In genomic region chr2:11516984-11517648, GRCh38 we compare ENCODE assay signal across 18 cellular contexts. TPM values are rescaled to one million over a fixed set of nuclear protein-coding genes. Genes with fewer than 3 reads are reported as not detected.
DNase-seq lines count a peak whose midpoint lies in the region; ATAC-seq, FAIRE-seq and TF ChIP-seq lines count a peak whose summit lies in the region.
"Had no signal": no experiment of that assay in that cellular context is flagged by ENCODE, and none has a peak within 500 bp of the region (broad histone marks: within the 10 kb centered on the region; RNA-seq: fewer than 3 reads in every experiment).

No MANE protein-coding gene starts in this region.

- H3K79me2 ChIP-seq in GM23338 (replicated peaks; ENCODE audit: insufficient read depth) (peaks cover 60% of the 10 kb centered on the region), K562 (ENCODE audit: control insufficient read depth, insufficient read depth, low read length) (no peaks in the 10 kb centered on the region), osteoblast (ENCODE audit: insufficient read depth, low read length) (no peaks in the 10 kb centered on the region), Karpas-422 (ENCODE audit: low read length) (no peaks in the 10 kb centered on the region)

- no peaks in the 10 kb centered on the region for H3F3A ChIP-seq in GM23338 (replicated peaks; ENCODE audit: low read depth)

- no TSS peak for BruUV-seq in K562 (replicated peaks; lab: Mats Ljungman, UMichigan)

- FAIRE-seq in K562 (lab: Jason Lieb, UNC): no peak
- FAIRE-seq: GM19239, HTR-8/SVneo had no signal

- TF ChIP-seq POLR2A in K562 (conservative IDR thresholded peaks at IDR 0.05): no peak

- H3K4me1 ChIP-seq in GM23338 (ENCODE audit: insufficient read depth) (peaks cover 32% of the 10 kb centered on the region), K562 (replicated peaks in 1 of 2; ENCODE audit: control insufficient read depth in 2 of 2, insufficient read depth in 2 of 2, low read length in 2 of 2) (no peaks in the 10 kb centered on the region), osteoblast (ENCODE audit: insufficient read depth, low read length) (no peaks in the 10 kb centered on the region), Karpas-422 (ENCODE audit: low read length) (no peaks in the 10 kb centered on the region)
- H3K4me1 ChIP-seq: BLaER1 treated with 17β-estradiol and CSF1 and Interleukin-3, amounts not matched to agents 10 nM and 100 nM had no signal

- no peak overlapping the region for H3K9ac ChIP-seq in K562 (ENCODE audit: insufficient read depth in 1 of 2, low read depth in 2 of 2, low read length in 2 of 2)
- H3K9ac ChIP-seq in Karpas-422 (ENCODE audit: low read length): no peak overlapping the region
- H3K9ac ChIP-seq: BLaER1 treated with 17β-estradiol and CSF1 and Interleukin-3, amounts not matched to agents 10 nM and 100 nM; GM23248 had no signal

- peak overlapping the region; percentile 21; the same call in 1 of the 2 replicates for H3K27ac Mint-ChIP-seq in GM23338
- H3K27ac Mint-ChIP-seq in nephron progenitor cell: peak overlapping the region; percentile 57
- H3K27ac Mint-ChIP-seq in osteocyte (ENCODE audit: unreplicated experiment): no peak overlapping the region
- H3K27ac Mint-ChIP-seq: B cell; CD8-positive, alpha-beta T cell had no signal

- H3K27me3 ChIP-seq in GM23338 (ENCODE audit: insufficient read depth) (no peaks in the 10 kb centered on the region), K562 (ENCODE audit: control insufficient read depth in 2 of 2, insufficient read depth in 2 of 2, low read length in 2 of 2) (peaks cover 33 to 62% of the 10 kb centered on the region in 2 experiments), osteoblast (ENCODE audit: insufficient read depth, low read length) (peaks cover 18% of the 10 kb centered on the region), Karpas-422 (ENCODE audit: low read length) (no peaks in the 10 kb centered on the region)

- no peaks in the 10 kb centered on the region for H3K36me3 Mint-ChIP-seq in GM23338 (ENCODE audit: low read depth)
- H3K36me3 Mint-ChIP-seq in nephron progenitor cell (ENCODE audit: low read depth): peaks cover 62% of the 10 kb centered on the region
- H3K36me3 Mint-ChIP-seq in osteocyte (ENCODE audit: unreplicated experiment): no peaks in the 10 kb centered on the region
- H3K36me3 Mint-ChIP-seq: CD8-positive, alpha-beta T cell; IgD-negative memory B cell had no signal

- H3K4me3 Mint-ChIP-seq in GM23338 (no peak overlapping the region), nephron progenitor cell (peak overlapping the region; percentile 16), osteocyte (ENCODE audit: unreplicated experiment) (no peak overlapping the region)
- H3K4me3 Mint-ChIP-seq: B cell; CD8-positive, alpha-beta T cell had no signal

- H3K4me1 Mint-ChIP-seq in GM23338 (peaks cover 58% of the 10 kb centered on the region), nephron progenitor cell (peaks cover 50% of the 10 kb centered on the region), osteocyte (ENCODE audit: unreplicated experiment) (no peaks in the 10 kb centered on the region)
- H3K4me1 Mint-ChIP-seq: B cell, IgD-negative memory B cell had no signal

- ATAC-seq in GM23338 (no peak), K562 (no peak)
- ATAC-seq: CD8-positive, alpha-beta T cell had no signal

- no peaks in the 10 kb centered on the region for H3K9me1 ChIP-seq in K562 (ENCODE audit: control insufficient read depth, insufficient read depth, low read length)

- TF ChIP-seq CTCF in GM23338 (conservative IDR thresholded peaks at IDR 0.05; ENCODE audit: low read depth in 2 of 2) (no peak), K562 (IDR thresholded peaks at IDR 0.05 in 2 of 3, conservative IDR thresholded peaks at IDR 0.05 in 1 of 3; ENCODE audit: insufficient read depth in 2 of 3, low read depth in 1 of 3, low read length in 3 of 3) (no peak), nephron progenitor cell (IDR thresholded peaks at IDR 0.05) (no peak), osteocyte (IDR thresholded peaks at IDR 0.05) (no peak), osteoblast (IDR thresholded peaks at IDR 0.05; ENCODE audit: extremely low read depth, low read depth, low read length) (no peak)

- H2AFZ ChIP-seq in GM23338: no peak overlapping the region
- no peak overlapping the region for H2AFZ ChIP-seq in K562 (ENCODE audit: low read depth, low read length)
- no peak overlapping the region for H2AFZ ChIP-seq in osteoblast (ENCODE audit: low read length)
- H2AFZ ChIP-seq in Karpas-422 (ENCODE audit: low read length): no peak overlapping the region
- H2AFZ ChIP-seq: GM23248 had no signal

- H3K27ac ChIP-seq in GM23338 (ENCODE audit: low read depth): no peak overlapping the region
- no peak overlapping the region for H3K27ac ChIP-seq in K562 (ENCODE audit: extremely low read depth, low read depth, low read length)
- no peak overlapping the region for H3K27ac ChIP-seq in osteoblast (ENCODE audit: low read depth, low read length)
- no peak overlapping the region for H3K27ac ChIP-seq in Karpas-422 (ENCODE audit: low read length)
- H3K27ac ChIP-seq: BLaER1 treated with 17β-estradiol and CSF1 and Interleukin-3, amounts not matched to agents 10 nM and 100 nM; GM23248 had no signal

- DNase-seq in GM23338 (ENCODE audit: low spot score): no peak
- DNase-seq in K562 (ENCODE audit: extremely low read depth in 1 of 4, low spot score in 3 of 4): no peak
- no peak for DNase-seq in nephron progenitor cell
- DNase-seq in osteocyte (ENCODE audit: extremely low spot score, unreplicated experiment): peak; percentile 72
- DNase-seq in osteoblast (ENCODE audit: insufficient read length, low spot score, missing footprints): no peak
- no peak for DNase-seq in NCI-H1694 treated with DMSO at 0.1 percent for 48 hours (lab: John Stamatoyannopoulos, UW)
- no peak for DNase-seq in Karpas-422
- DNase-seq in mucosa of gallbladder (ENCODE audit: low spot score): no peak
- DNase-seq: Calu3; CD8-positive, alpha-beta T cell; GF-D8; GM23248; H7 had no signal

- H3K9me3 ChIP-seq in K562 (replicated peaks; ENCODE audit: control insufficient read depth, insufficient read depth, low read depth, low read length) (no peaks in the 10 kb centered on the region), osteoblast (ENCODE audit: low read depth, low read length) (no peaks in the 10 kb centered on the region), Karpas-422 (ENCODE audit: low read length) (no peaks in the 10 kb centered on the region)

- in situ Hi-C loops in K562 (cut with MboI): no loop called here

- 3% methylated on average over 10 of the region's 10 CpGs for WGBS in K562 (ENCODE audit: insufficient coverage, low coverage, missing lambda C conversion rate)

- CTCF ChIA-PET in K562 (lab: Yijun Ruan, JAX; ENCODE audit: low intra/inter-chr PET ratio): no interaction called here

- H3K27me3 Mint-ChIP-seq in GM23338 (ENCODE audit: insufficient read depth, low read depth, poor library complexity): peaks cover 3% of the 10 kb centered on the region
- peaks cover 4% of the 10 kb centered on the region for H3K27me3 Mint-ChIP-seq in nephron progenitor cell (ENCODE audit: low read depth, poor library complexity)
- H3K27me3 Mint-ChIP-seq in osteocyte (ENCODE audit: unreplicated experiment): peaks cover 15% of the 10 kb centered on the region

- no peak for TF ChIP-seq EP300 in K562 (IDR thresholded peaks at IDR 0.05; ENCODE audit: low read length)

- no peaks in the 10 kb centered on the region for H3K9me3 Mint-ChIP-seq in GM23338
- H3K9me3 Mint-ChIP-seq in nephron progenitor cell: peaks cover 32% of the 10 kb centered on the region
- H3K9me3 Mint-ChIP-seq in osteocyte (ENCODE audit: unreplicated experiment): peaks cover 4% of the 10 kb centered on the region

- H3K9me2 ChIP-seq in GM23338 (ENCODE audit: insufficient read depth) (peaks cover 16% of the 10 kb centered on the region; the same call in 1 of the 2 replicates), Karpas-422 (replicated peaks; ENCODE audit: insufficient read depth, low read length) (no peaks in the 10 kb centered on the region)

- H3K4me3 ChIP-seq in GM23338 (no peak overlapping the region), K562 (no peak overlapping the region), osteoblast (ENCODE audit: insufficient read depth, low read length) (no peak overlapping the region), Karpas-422 (ENCODE audit: low read length) (no peak overlapping the region)
- H3K4me3 ChIP-seq: BLaER1 treated with 17β-estradiol and CSF1 and Interleukin-3, amounts not matched to agents 10 nM and 100 nM; GM23248 had no signal

- TF ChIP-seq RAD21 in K562 (CRISPR knock-in tag; conservative IDR thresholded peaks at IDR 0.05 in 1 of 2, IDR thresholded peaks at IDR 0.05 in 1 of 2): no peak

- intact Hi-C loops in K562 (cut with micrococcal nuclease): no loop called here

- peaks cover 3% of the 10 kb centered on the region; the same call in 1 of the 2 replicates for H4K20me1 ChIP-seq in GM23338 (replicated peaks; ENCODE audit: insufficient read depth)
- no peaks in the 10 kb centered on the region; the same call in 1 of the 2 replicates for H4K20me1 ChIP-seq in K562 (replicated peaks; ENCODE audit: control insufficient read depth, insufficient read depth, low read length)
- H4K20me1 ChIP-seq in osteoblast (ENCODE audit: insufficient read depth, low read length): no peaks in the 10 kb centered on the region
- H4K20me1 ChIP-seq in Karpas-422 (ENCODE audit: insufficient read depth, low read depth, low read length): 0 out of 2 replicates have a peak, but pooled peaks cover 8% of the 10 kb centered on the region
- H4K20me1 ChIP-seq: BLaER1 treated with 17β-estradiol and CSF1 and Interleukin-3, amounts not matched to agents 10 nM and 100 nM had no signal

- H3K4me2 ChIP-seq in GM23338 (no peak overlapping the region), K562 (ENCODE audit: insufficient read depth, low read length) (no peak overlapping the region), osteoblast (ENCODE audit: insufficient read depth, low read length) (no peak overlapping the region), Karpas-422 (ENCODE audit: low read depth, low read length, poor library complexity, severe bottlenecking) (no peak overlapping the region)
- H3K4me2 ChIP-seq: BLaER1 treated with 17β-estradiol and CSF1 and Interleukin-3, amounts not matched to agents 10 nM and 100 nM had no signal

- POLR2A ChIA-PET in K562 (lab: Yijun Ruan, JAX): no interaction called here

- H3K36me3 ChIP-seq in GM23338 (ENCODE audit: insufficient read depth): no peaks in the 10 kb centered on the region
- no peaks in the 10 kb centered on the region for H3K36me3 ChIP-seq in K562 (ENCODE audit: control insufficient read depth, insufficient read depth, low read length)
- no peaks in the 10 kb centered on the region for H3K36me3 ChIP-seq in osteoblast (ENCODE audit: insufficient read depth, low read length)
- H3K36me3 ChIP-seq in Karpas-422 (ENCODE audit: insufficient read depth, low read length): no peaks in the 10 kb centered on the region
- H3K36me3 ChIP-seq: BLaER1 treated with 17β-estradiol and CSF1 and Interleukin-3, amounts not matched to agents 10 nM and 100 nM had no signal

RNA-seq across cellular contexts. Expression of gene GREB1, which starts 16.7 kb away (rescaled TPM):
- total RNA-seq in GM23338 (2014; rRNA removed; shearing (Covaris generic)): 35.0 and 36.5 TPM in 2 replicates
- polyA plus RNA-seq in GM23338 (2016; fragmentation: Nextera tagmentation; extraction: Ambion mirVana) (12.0 and 12.2 TPM in 2 replicates), K562 (2011; rRNA removed) (0.07 and 0.22 TPM in 2 replicates), K562 (2014; fragmentation: Illumina TruSeq; extraction: Trizol) (0.07 and 0.09 TPM in 2 replicates), K562 (2014; fragmentation: Nextera tagmentation; extraction: Ambion mirVana) (under 1 TPM; 0.04 to 0.11 TPM), K562 (2014; rRNA removed) (0.58 and 0.86 TPM in 2 replicates)
- 0.21 and 0.90 TPM in 2 replicates for total RNA-seq in K562 (2011; cell fraction: chromatin; rRNA removed; ENCODE audit: low replicate concordance)
- total RNA-seq in K562 (2011; cell fraction: nucleolus; rRNA removed): 0.33 and 1.2 TPM in 2 replicates
- not detected in 2 replicates for total RNA-seq in K562 (2011; cell fraction: nucleoplasm; rRNA removed)
- total RNA-seq in K562 (2014; rRNA removed) (0.65 TPM in 1 of 2 replicates, not detected in the other), K562 (2014; rRNA removed; fragmentation: Illumina TruSeq; extraction: Trizol) (0.44 TPM in 1 of 2 replicates, not detected in the other), K562 (2015; rRNA removed; fragmentation: Illumina TruSeq; extraction: Trizol) (0.07 and 0.19 TPM in 2 replicates), K562 (2021) (0.42 and 1.3 TPM in 2 replicates), osteocyte (0.54 and 0.55 TPM in 2 replicates), osteoblast (1.1 and 1.2 TPM in 2 replicates), mucosa of gallbladder (12.5 TPM)
- polyA plus RNA-seq in K562 (2011; cell fraction: cytosol; rRNA removed): 0.15 and 0.21 TPM in 2 replicates
- polyA plus RNA-seq in K562 (2011; cell fraction: nucleus; rRNA removed): 0.04 and 0.13 TPM in 2 replicates
- polyA plus RNA-seq in K562 (2012): 0.15 and 0.16 TPM in 2 replicates
- not detected in 2 replicates for polyA minus RNA-seq in K562 (2011; rRNA and poly(A)+ RNA removed)
- not detected in 2 replicates for polyA minus RNA-seq in K562 (2011; cell fraction: cytosol; rRNA and poly(A)+ RNA removed)
- not detected in 2 replicates for polyA minus RNA-seq in K562 (2011; cell fraction: nucleus; rRNA and poly(A)+ RNA removed)
- 4.4 TPM in 2 replicates for total RNA-seq in Karpas-422 (2014; rRNA removed; shearing (Covaris generic); ENCODE audit: low replicate concordance)
- total RNA-seq: GM23248 had no signal
- polyA plus RNA-seq: GM23248, IgD-negative memory B cell had no signal

RNA-seq across cellular contexts. Expression of gene E2F6, which starts 51.2 kb away (rescaled TPM):
- total RNA-seq in GM23338 (2014; rRNA removed; shearing (Covaris generic)): 20.7 and 30.2 TPM in 2 replicates
- polyA plus RNA-seq in GM23338 (2016; fragmentation: Nextera tagmentation; extraction: Ambion mirVana) (11.9 and 16.9 TPM in 2 replicates), K562 (2011; rRNA removed) (21.9 and 33.9 TPM in 2 replicates), K562 (2014; fragmentation: Illumina TruSeq; extraction: Trizol) (24.6 and 24.8 TPM in 2 replicates), K562 (2014; fragmentation: Nextera tagmentation; extraction: Ambion mirVana) (10 to 100 TPM; 13.6 to 14.0 TPM), K562 (2014; rRNA removed) (25.0 and 27.8 TPM in 2 replicates)
- total RNA-seq in K562 (2011; cell fraction: chromatin; rRNA removed; ENCODE audit: low replicate concordance): 14.1 and 38.5 TPM in 2 replicates
- 8.8 and 10.9 TPM in 2 replicates for total RNA-seq in K562 (2011; cell fraction: nucleolus; rRNA removed)
- total RNA-seq in K562 (2011; cell fraction: nucleoplasm; rRNA removed): 19.7 and 23.1 TPM in 2 replicates
- total RNA-seq in K562 (2014; rRNA removed) (25.1 and 31.8 TPM in 2 replicates), K562 (2014; rRNA removed; fragmentation: Illumina TruSeq; extraction: Trizol) (31.0 and 33.7 TPM in 2 replicates), K562 (2015; rRNA removed; fragmentation: Illumina TruSeq; extraction: Trizol) (25.0 and 26.1 TPM in 2 replicates), K562 (2021) (21.9 and 24.2 TPM in 2 replicates), osteocyte (14.8 and 16.9 TPM in 2 replicates), osteoblast (9.0 and 10.6 TPM in 2 replicates), mucosa of gallbladder (9.0 TPM)
- polyA plus RNA-seq in K562 (2011; cell fraction: cytosol; rRNA removed): 8.2 and 11.9 TPM in 2 replicates
- 13.0 and 14.7 TPM in 2 replicates for polyA plus RNA-seq in K562 (2011; cell fraction: nucleus; rRNA removed)
- polyA plus RNA-seq in K562 (2012): 21.9 and 23.3 TPM in 2 replicates
- 23.7 and 25.7 TPM in 2 replicates for polyA minus RNA-seq in K562 (2011; rRNA and poly(A)+ RNA removed)
- 10.8 and 11.8 TPM in 2 replicates for polyA minus RNA-seq in K562 (2011; cell fraction: cytosol; rRNA and poly(A)+ RNA removed)
- polyA minus RNA-seq in K562 (2011; cell fraction: nucleus; rRNA and poly(A)+ RNA removed): 8.1 and 11.8 TPM in 2 replicates
- 11.5 and 14.6 TPM in 2 replicates for total RNA-seq in Karpas-422 (2014; rRNA removed; shearing (Covaris generic); ENCODE audit: low replicate concordance)
